ENCODE assay signal across 8 cellular contexts in genomic region chr18:63317556-63317946, GRCh38. TPM values are rescaled to one million over a fixed set of nuclear protein-coding genes. Genes with fewer than 3 reads are reported as not detected.
DNase-seq lines count a peak whose midpoint lies in the region; ATAC-seq and TF ChIP-seq lines count a peak whose summit lies in the region.

No MANE protein-coding gene starts in this region.

- H3K4me3 ChIP-seq in HUES64 (ENCODE audit: low read length), result peak overlapping the region; percentile 73
- peak overlapping the region; percentile 88 for H3K4me3 ChIP-seq in colonic mucosa

- H3K27me3 Mint-ChIP-seq in CD14-positive monocyte (ENCODE audit: low read depth in 3 of 3) (peaks cover 6 to 15% (median 8%) of the 10 kb centered on the region in 3 donors), neural crest cell (ENCODE audit: low read depth) (peaks cover 17% of the 10 kb centered on the region)

- H3K4me1 ChIP-seq in HUES64 (ENCODE audit: insufficient read depth, low read length) (peaks cover 9% of the 10 kb centered on the region), colonic mucosa (no peaks in the 10 kb centered on the region)

- H3K4me3 Mint-ChIP-seq in CD14-positive monocyte (peak overlapping the region; percentile 91 to 99), neural crest cell (peak overlapping the region; percentile 76)

- WGBS in HUES64, result 89% methylated on average over 10 of the region's 10 CpGs

- no peak for ATAC-seq in HG03565 (IDR thresholded peaks at IDR 0.05; ENCODE audit: unreplicated experiment)
- no peak for ATAC-seq in HG03457 (IDR thresholded peaks at IDR 0.05; ENCODE audit: unreplicated experiment)

- no peak for DNase-seq in CD14-positive monocyte (ENCODE audit: low spot score)
- DNase-seq in colonic mucosa, result no peak
- no peak for DNase-seq in neural crest cell (ENCODE audit: low read depth, low spot score)
- DNase-seq in UCSD-AML1 (lab: John Stamatoyannopoulos, UW; ENCODE audit: unreplicated experiment), result no peak
- DNase-seq in NCI-H774 (lab: John Stamatoyannopoulos, UW), result no peak

- no peak overlapping the region for H3K27ac ChIP-seq in HUES64 (ENCODE audit: low read depth, low read length)
- H3K27ac ChIP-seq in colonic mucosa, result peak overlapping the region; percentile 62

- peaks cover 0 to 2% of the 10 kb centered on the region in 2 donors for H3K36me3 Mint-ChIP-seq in CD14-positive monocyte
- peaks cover 3% of the 10 kb centered on the region for H3K36me3 Mint-ChIP-seq in neural crest cell (ENCODE audit: low read depth)

- H3K27me3 ChIP-seq in HUES64 (ENCODE audit: insufficient read depth, low read length), result peaks cover 43% of the 10 kb centered on the region
- no peaks in the 10 kb centered on the region for H3K27me3 ChIP-seq in colonic mucosa

- H3K9me3 ChIP-seq in HUES64 (ENCODE audit: insufficient read depth, low read depth, low read length), result no peaks in the 10 kb centered on the region
- H3K9me3 ChIP-seq in colonic mucosa, result no peaks in the 10 kb centered on the region

- TF ChIP-seq CTCF in CD14-positive monocyte (IDR thresholded peaks at IDR 0.05), result no peak
- no peak for TF ChIP-seq CTCF in colonic mucosa (IDR thresholded peaks at IDR 0.05)
- no peak for TF ChIP-seq CTCF in neural crest cell (conservative IDR thresholded peaks at IDR 0.05)

- peaks cover 59% of the 10 kb centered on the region for H3K4me1 Mint-ChIP-seq in CD14-positive monocyte
- peaks cover 51% of the 10 kb centered on the region for H3K4me1 Mint-ChIP-seq in neural crest cell

- H3K27ac Mint-ChIP-seq in CD14-positive monocyte, result peak overlapping the region in 2 of 7 donors; percentile 6 to 72
- H3K27ac Mint-ChIP-seq in neural crest cell (ENCODE audit: unreplicated experiment), result no peak overlapping the region

- no peak overlapping the region for H3K9ac ChIP-seq in HUES64 (ENCODE audit: low read depth, low read length)
- H3K9ac ChIP-seq in colonic mucosa (ENCODE audit: low read depth in 2 of 2, low read length in 2 of 2), result peak overlapping the region; percentile 73 to 83

- intact Hi-C loops in CD14-positive monocyte (cut with micrococcal nuclease) (loop anchor here in 1 of 2 donors (5.0 kb wide), 1 partner anchor 60 kb away; no protein-coding TSS in a partner anchor), colonic mucosa (cut with DNase I) (no loop called here)

- no peaks in the 10 kb centered on the region for H3K9me3 Mint-ChIP-seq in CD14-positive monocyte
- H3K9me3 Mint-ChIP-seq in neural crest cell, result no peaks in the 10 kb centered on the region

- H3K36me3 ChIP-seq in HUES64 (ENCODE audit: insufficient read depth, low read length) (no peaks in the 10 kb centered on the region), colonic mucosa (no peaks in the 10 kb centered on the region)

RNA-seq across cellular contexts. Expression of gene BCL2, which starts 2.0 kb away (rescaled TPM):
- 1 to 10 TPM in 1 of 2 donors, under 1 TPM in 1; 0.58 to 1.1 TPM for polyA plus RNA-seq in CD14-positive monocyte
- polyA plus RNA-seq in HUES64 (2013, experiment 1 of 2), result 1.9 TPM
- polyA plus RNA-seq in HUES64 (2013, experiment 2 of 2), result 1.9 TPM
- total RNA-seq in colonic mucosa (10 to 100 TPM; 13.9 to 16.4 TPM), neural crest cell (14.1 and 15.1 TPM in 2 replicates)

RNA-seq across cellular contexts. Expression of gene KDSR, which starts 49.5 kb away (rescaled TPM):
- 10 to 100 TPM; 29.9 to 38.5 TPM for polyA plus RNA-seq in CD14-positive monocyte
- polyA plus RNA-seq in HUES64 (2013, experiment 1 of 2), result 22.9 TPM
- polyA plus RNA-seq in HUES64 (2013, experiment 2 of 2), result 29.0 TPM
- total RNA-seq in colonic mucosa, result 10 to 100 TPM; 32.8 to 55.3 TPM
- total RNA-seq in neural crest cell, result 31.0 and 35.7 TPM in 2 replicates
